In genomic region chr17:30693772-30694171, GRCh38 we compare ENCODE assay signal across 8 cellular contexts.
DNase-seq lines count a peak whose midpoint lies in the region; ATAC-seq and TF ChIP-seq lines count a peak whose summit lies in the region.
"Not testable (repeated sequence)": the region's sequence is repeated elsewhere in the genome, so short reads cannot be mapped to it uniquely, and the experiment has no call there.

No MANE protein-coding gene starts in this region.

- peaks cover 17% of the 10 kb centered on the region for H3K4me1 Mint-ChIP-seq in HFFc6 (ENCODE audit: low read depth)
- H3K4me1 Mint-ChIP-seq in activated CD8-positive, alpha-beta memory T cell treated with anti-CD3 and anti-CD28 coated beads, Interleukin-2, amount 10 ng/mL, durations not matched to agents 7 days and 5 days: peaks cover 15% of the 10 kb centered on the region
- not testable (repeated sequence) for H3K4me1 Mint-ChIP-seq in glutamatergic neuron (ENCODE audit: low read depth, unreplicated experiment)
- peaks cover 6 to 11% (median 10%) of the 10 kb centered on the region in 7 donors for H3K4me1 Mint-ChIP-seq in naive thymus-derived CD4-positive, alpha-beta T cell

- not testable (repeated sequence) for H3K27ac ChIP-seq in Peyer's patch; naive thymus-derived CD4-positive, alpha-beta T cell (ENCODE audit: low read depth, low read length)

- CTCF ChIA-PET in activated CD8-positive, alpha-beta memory T cell treated with anti-CD3 and anti-CD28 coated beads, Interleukin-2, amount 10 ng/mL, durations not matched to agents 7 days and 5 days (lab: Charles Lee): interaction anchor here (1.3 to 1.5 kb wide), 2 partner anchors 26 to 94 kb away, joined by 3 to 4 read pairs; no protein-coding TSS in a partner anchor
- CTCF ChIA-PET in naive thymus-derived CD4-positive, alpha-beta T cell (lab: Charles Lee): not testable (repeated sequence)

- not testable (repeated sequence) for H3K27me3 ChIP-seq in Peyer's patch; naive thymus-derived CD4-positive, alpha-beta T cell (ENCODE audit: control insufficient read depth in 2 of 2, insufficient read depth in 2 of 2, low read length in 2 of 2)

- not testable (repeated sequence) for H3K36me3 ChIP-seq in Peyer's patch; naive thymus-derived CD4-positive, alpha-beta T cell (ENCODE audit: control insufficient read depth in 2 of 3, insufficient read depth in 3 of 3, low read length in 3 of 3)

- intact Hi-C loops in naive thymus-derived CD4-positive, alpha-beta T cell (cut with micrococcal nuclease): not testable (repeated sequence)

- not testable (repeated sequence) for H3K36me3 Mint-ChIP-seq in HFFc6 (ENCODE audit: low read depth); activated CD8-positive, alpha-beta memory T cell treated with anti-CD3 and anti-CD28 coated beads, Interleukin-2, amount 10 ng/mL, durations not matched to agents 7 days and 5 days; glutamatergic neuron (ENCODE audit: unreplicated experiment); naive thymus-derived CD4-positive, alpha-beta T cell

- H3K9me3 Mint-ChIP-seq in HFFc6; activated CD8-positive, alpha-beta memory T cell treated with anti-CD3 and anti-CD28 coated beads, Interleukin-2, amount 10 ng/mL, durations not matched to agents 7 days and 5 days (ENCODE audit: low read depth); glutamatergic neuron (ENCODE audit: unreplicated experiment); naive thymus-derived CD4-positive, alpha-beta T cell: not testable (repeated sequence)

- peak; percentile 89 for ATAC-seq in activated CD8-positive, alpha-beta memory T cell treated with anti-CD3 and anti-CD28 coated beads, Interleukin-2, amount 10 ng/mL, durations not matched to agents 7 days and 5 days
- ATAC-seq in naive thymus-derived CD4-positive, alpha-beta T cell: peak; percentile 84

- not testable (repeated sequence) for H3K27ac Mint-ChIP-seq in HFFc6; glutamatergic neuron (ENCODE audit: unreplicated experiment)
- peak overlapping the region; percentile 22 for H3K27ac Mint-ChIP-seq in activated CD8-positive, alpha-beta memory T cell treated with anti-CD3 and anti-CD28 coated beads, Interleukin-2, amount 10 ng/mL, durations not matched to agents 7 days and 5 days
- peak overlapping the region in 2 of 9 donors; percentile 5 to 35 for H3K27ac Mint-ChIP-seq in naive thymus-derived CD4-positive, alpha-beta T cell

- TF ChIP-seq POLR2A in Peyer's patch (IDR thresholded peaks at IDR 0.05): not testable (repeated sequence)

- H3K9me3 ChIP-seq in Peyer's patch; naive thymus-derived CD4-positive, alpha-beta T cell (ENCODE audit: control insufficient read depth in 2 of 3, low read length in 3 of 3): not testable (repeated sequence)

- not testable (repeated sequence) for H3K27me3 Mint-ChIP-seq in HFFc6 (ENCODE audit: insufficient read depth); activated CD8-positive, alpha-beta memory T cell treated with anti-CD3 and anti-CD28 coated beads, Interleukin-2, amount 10 ng/mL, durations not matched to agents 7 days and 5 days; glutamatergic neuron (ENCODE audit: unreplicated experiment)
- H3K27me3 Mint-ChIP-seq in naive thymus-derived CD4-positive, alpha-beta T cell: peaks cover 4 to 32% (median 6%) of the 10 kb centered on the region in 5 donors

- TF ChIP-seq CTCF in HFFc6 (IDR thresholded peaks at IDR 0.05) (peak; percentile 58), Peyer's patch (IDR thresholded peaks at IDR 0.05) (peak in 5 of 6 experiments; percentile 19 to 49 (median 31)), astrocyte of the spinal cord (IDR thresholded peaks at IDR 0.05; ENCODE audit: low read depth, low read length) (peak; percentile 37), glutamatergic neuron (IDR thresholded peaks at IDR 0.05; ENCODE audit: partially characterized antibody, unreplicated experiment) (peak; percentile 73)

- POLR2A ChIA-PET in naive thymus-derived CD4-positive, alpha-beta T cell (lab: Charles Lee): not testable (repeated sequence)

- H3K4me1 ChIP-seq in Peyer's patch; naive thymus-derived CD4-positive, alpha-beta T cell (ENCODE audit: control insufficient read depth in 2 of 2, insufficient read depth in 2 of 2, low read length in 2 of 2): not testable (repeated sequence)

- H3K4me3 Mint-ChIP-seq in HFFc6 (peak overlapping the region; percentile 28; the same call in 1 of the 2 replicates), glutamatergic neuron (ENCODE audit: unreplicated experiment) (peak overlapping the region; percentile 75)
- peak overlapping the region; percentile 54 for H3K4me3 Mint-ChIP-seq in activated CD8-positive, alpha-beta memory T cell treated with anti-CD3 and anti-CD28 coated beads, Interleukin-2, amount 10 ng/mL, durations not matched to agents 7 days and 5 days
- peak overlapping the region in 9 of 10 donors; percentile 3 to 72 (median 50) for H3K4me3 Mint-ChIP-seq in naive thymus-derived CD4-positive, alpha-beta T cell

- DNase-seq in CD1c-positive myeloid dendritic cell (ENCODE audit: extremely low spot score) (peak; percentile 60), Peyer's patch (peak in 1 of 3 donors; percentile 53), glutamatergic neuron (peak; percentile 67)
- not testable (repeated sequence) for DNase-seq in HFFc6; astrocyte of the spinal cord (ENCODE audit: low read depth, low spot score)
- peak; percentile 78 for DNase-seq in activated CD8-positive, alpha-beta memory T cell treated with anti-CD3 and anti-CD28 coated beads, Interleukin-2, amount 10 ng/mL, durations not matched to agents 7 days and 5 days
- peak; percentile 19 to 58 (median 42) for DNase-seq in naive thymus-derived CD4-positive, alpha-beta T cell
- DNase-seq in stimulated activated CD8-positive, alpha-beta memory T cell treated with anti-CD3 and anti-CD28 coated beads, Interleukin-4, amount 100 ng/mL, for 48 hours: peak; percentile 71

- H3K4me3 ChIP-seq in Peyer's patch; astrocyte of the spinal cord (ENCODE audit: low read depth, low read length); naive thymus-derived CD4-positive, alpha-beta T cell (ENCODE audit: low read length): not testable (repeated sequence)

- in situ Hi-C loops in astrocyte of the spinal cord (cut with HindIII; ENCODE audit: low sequenced_read_pairs): not testable (repeated sequence)
